Comparison of ENCODE assay signal across 8 cellular contexts in the genomic region with DNA sequence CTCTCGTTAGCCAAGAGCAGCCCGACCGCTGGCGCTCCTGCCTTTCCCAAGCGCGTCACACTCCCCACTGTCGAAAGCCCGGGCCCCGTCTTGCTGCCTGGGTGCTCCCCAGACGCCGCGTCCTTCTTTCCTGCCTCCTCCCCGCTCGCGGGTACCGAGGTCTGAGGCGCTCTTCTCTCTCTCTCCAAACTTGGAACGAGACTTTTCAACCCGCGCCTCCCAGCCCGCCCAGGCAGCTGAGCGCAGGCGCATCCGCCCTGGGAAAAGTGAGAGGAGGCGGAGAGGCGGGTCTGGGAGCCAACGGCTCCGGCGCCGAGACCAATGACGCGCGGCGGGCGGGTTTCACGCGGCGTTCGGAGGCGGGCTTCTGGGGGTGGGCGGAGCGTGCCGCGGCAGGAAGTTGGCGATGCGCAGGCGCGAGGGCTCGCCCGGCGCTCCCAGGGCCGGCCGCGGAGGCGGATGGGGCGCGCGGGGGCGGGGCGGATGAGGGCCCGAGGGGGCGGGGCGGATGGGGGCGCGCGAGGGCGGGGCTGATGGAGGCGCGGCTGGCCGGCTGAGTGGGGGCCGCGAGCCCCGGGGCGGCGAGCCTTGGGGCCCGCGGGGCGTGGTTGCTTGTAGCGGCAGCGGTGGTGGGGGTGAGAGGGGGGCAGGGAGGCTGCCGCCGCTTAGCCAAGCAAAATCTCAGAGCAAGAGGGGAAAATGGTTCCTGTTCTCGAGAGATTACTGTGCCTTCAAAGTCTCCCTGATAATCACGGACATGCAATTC. TPM values are rescaled to one million over a fixed set of nuclear protein-coding genes. Genes with fewer than 3 reads are reported as not detected.
DNase-seq lines count a peak whose midpoint lies in the region; ATAC-seq and TF ChIP-seq lines count a peak whose summit lies in the region.

Gene RBBP7 (minus strand): TSS at position 268 of the 766 bp plus-strand sequence. CDS start 309 bp downstream, outside the sequence.

- peaks cover 40% of the 10 kb centered on the region for H3K4me1 Mint-ChIP-seq in activated naive CD8-positive, alpha-beta T cell treated with anti-CD3 and anti-CD28 coated beads, Interleukin-2, amount 50 U/mL, for 24 hours

- H3K4me1 ChIP-seq in transverse colon, result peaks cover 10 to 31% (median 14%) of the 10 kb centered on the region in 4 donors

- TF ChIP-seq CTCF in GM12864 (IDR thresholded peaks at IDR 0.05; ENCODE audit: low read depth, low read length, missing control alignments) (no peak), transverse colon (IDR thresholded peaks at IDR 0.05) (peak in 1 of 5 experiments; percentile 17)

- WGBS in transverse colon (ENCODE audit: low coverage in 1 of 2), 2 donors, result 8% methylated on average over 51 of the region's 84 CpGs; no CpG with 5 or more reads in 1 of the 2 donors

- no peak for TF ChIP-seq EP300 in transverse colon (IDR thresholded peaks at IDR 0.05; ENCODE audit: low read depth)

- no peaks in the 10 kb centered on the region for H3K36me3 ChIP-seq in transverse colon

- DNase-seq in GM12864 (ENCODE audit: low read depth) (no peak), NCI-H1417 treated with DMSO at 0.1 percent for 48 hours (lab: John Stamatoyannopoulos, UW) (peak; percentile 71), SW480 (ENCODE audit: low spot score) (peak; percentile 89), Right ventricle myocardium superior (peak; percentile 93), pons (ENCODE audit: low spot score) (peak; percentile 86), transverse colon (peak; percentile 94)
- DNase-seq in activated naive CD8-positive, alpha-beta T cell treated with anti-CD3 and anti-CD28 coated beads, Interleukin-2, amount 50 U/mL, for 24 hours, result peak; percentile 88

- H3K27me3 ChIP-seq in transverse colon, result no peaks in the 10 kb centered on the region

- H3K27ac ChIP-seq in transverse colon, result peak within 1 kb of the TSS; percentile 93 to 97 (median 95)

- in situ Hi-C loops in transverse colon (cut with MboI; ENCODE audit: low pct_ligation_motif_present in 1 of 4, low pct_unique_long_range_greater_than_20kb in 1 of 4, low sequenced_read_pairs in 3 of 4), result no loop called here

- H3K4me3 ChIP-seq in GM12864 (ENCODE audit: low read depth, low read length) (peak within 1 kb of the TSS; percentile 83), transverse colon (peak within 1 kb of the TSS; percentile 61 to 81 (median 70))

- peak within 1 kb of the TSS; percentile 96 for H3K4me3 Mint-ChIP-seq in activated naive CD8-positive, alpha-beta T cell treated with anti-CD3 and anti-CD28 coated beads, Interleukin-2, amount 50 U/mL, for 24 hours

- ATAC-seq in HG02678 (IDR thresholded peaks at IDR 0.05; ENCODE audit: unreplicated experiment) (peak; percentile 82), Right ventricle myocardium superior (ENCODE audit: poor library complexity) (peak; percentile 95)
- peak; percentile 85 for ATAC-seq in activated naive CD8-positive, alpha-beta T cell treated with anti-CD3 and anti-CD28 coated beads, Interleukin-2, amount 50 U/mL, for 24 hours

- peaks cover 23% of the 10 kb centered on the region for H3K36me3 Mint-ChIP-seq in activated naive CD8-positive, alpha-beta T cell treated with anti-CD3 and anti-CD28 coated beads, Interleukin-2, amount 50 U/mL, for 24 hours (ENCODE audit: low read depth)

- no peaks in the 10 kb centered on the region for H3K9me3 ChIP-seq in transverse colon

- no peaks in the 10 kb centered on the region for H3K9me3 Mint-ChIP-seq in activated naive CD8-positive, alpha-beta T cell treated with anti-CD3 and anti-CD28 coated beads, Interleukin-2, amount 50 U/mL, for 24 hours

- no peaks in the 10 kb centered on the region for H3K27me3 Mint-ChIP-seq in activated naive CD8-positive, alpha-beta T cell treated with anti-CD3 and anti-CD28 coated beads, Interleukin-2, amount 50 U/mL, for 24 hours

- peak; percentile 92 for TF ChIP-seq POLR2A in transverse colon (IDR thresholded peaks at IDR 0.05)

- intact Hi-C loops in Right ventricle myocardium superior (cut with DNase I) (no loop called here), transverse colon (cut with DNase I; ENCODE audit: low total_unique reads) (loop anchor here (5.0 kb wide), 1 partner anchor 1013 kb away; no protein-coding TSS in a partner anchor)

- H3K27ac Mint-ChIP-seq in activated naive CD8-positive, alpha-beta T cell treated with anti-CD3 and anti-CD28 coated beads, Interleukin-2, amount 50 U/mL, for 24 hours, result peak within 1 kb of the TSS; percentile 95

RNA-seq across cellular contexts. Expression of gene RBBP7, which starts in this region (rescaled TPM):
- total RNA-seq in Right ventricle myocardium superior (110 TPM), transverse colon (10 to 100 TPM; 32.2 to 67.4 (median 55.2) TPM)
